ENCODE assay signal across 19 cellular contexts in genomic region chr1:177615251-177615650, GRCh38.
A peak's percentile ranks its signal among the peaks of the same experiment; 100 is the strongest.
DNase-seq lines count a peak whose midpoint lies in the region; ATAC-seq, FAIRE-seq and TF ChIP-seq lines count a peak whose summit lies in the region.
"Had no signal": no experiment of that assay in that cellular context is flagged by ENCODE, and none has a peak within 500 bp of the region (broad histone marks: within the 10 kb centered on the region; RNA-seq: fewer than 3 reads in every experiment).

No MANE protein-coding gene starts in this region.

- no peak overlapping the region for H3K4me3 ChIP-seq in bronchial epithelial cell (ENCODE audit: low read depth, low read length)
- H3K4me3 ChIP-seq: HAP-1, SJCRH30 had no signal

- DNase-seq in HT-29 (ENCODE audit: low spot score): peak; percentile 13
- DNase-seq in NCI-H510A treated with DMSO at 0.1 percent for 48 hours (lab: John Stamatoyannopoulos, UW): peak; percentile 86
- DNase-seq in bronchial epithelial cell (ENCODE audit: low read depth): peak; percentile 75
- DNase-seq in iris pigment epithelial cell (ENCODE audit: low read depth): peak; percentile 75
- no peak for DNase-seq in stimulated activated CD4-positive, alpha-beta T cell treated with anti-CD3 and anti-CD28 coated beads, Interleukin-1b, Interleukin-23, amount 100 ng/mL, for 48 hours
- DNase-seq in NCI-H2107 (lab: John Stamatoyannopoulos, UW): no peak
- DNase-seq in SKM-1 (lab: John Stamatoyannopoulos, UW; ENCODE audit: unreplicated experiment): no peak
- DNase-seq: ACHN, AML-193, GDM1, KBM-7, NCI-H1105 treated with DMSO at 0.1 percent for 48 hours, NCI-H1694, NCI-H345, NCI-H774, SJCRH30 had no signal

- no peaks in the 10 kb centered on the region for H3K36me3 ChIP-seq in bronchial epithelial cell (ENCODE audit: control insufficient read depth, insufficient read depth, low read length)
- H3K36me3 ChIP-seq: HAP-1, SJCRH30 had no signal

- FAIRE-seq in bronchial epithelial cell (lab: Jason Lieb, UNC): no peak
- FAIRE-seq: GM19239 had no signal

- TF ChIP-seq CTCF in bronchial epithelial cell (IDR thresholded peaks at IDR 0.05; ENCODE audit: insufficient read depth, low read length, severe bottlenecking): no peak

- no peak for ATAC-seq in GM18909 (IDR thresholded peaks at IDR 0.05; ENCODE audit: poor library complexity, unreplicated experiment)

- no peaks in the 10 kb centered on the region for H3K27me3 ChIP-seq in bronchial epithelial cell (ENCODE audit: control insufficient read depth, insufficient read depth, low read length)
- H3K27me3 ChIP-seq: SJCRH30 had no signal

Comparison
In these comparisons a context has a peak if more than half of its experiments do, and no peak if none do; other contexts are left out.
1. DNase-seq: peak in HT-29 (single experiment), NCI-H510A treated with DMSO at 0.1 percent for 48 hours (single experiment), bronchial epithelial cell (single experiment) and iris pigment epithelial cell (single experiment); none in stimulated activated CD4-positive, alpha-beta T cell treated with anti-CD3 and anti-CD28 coated beads, Interleukin-1b, Interleukin-23, amount 100 ng/mL, for 48 hours (single experiment), NCI-H2107 (single experiment) and SKM-1 (single experiment).